In genomic region chr9:35558185-35558584, GRCh38 we compare ENCODE assay signal across 2 cellular contexts.
TF ChIP-seq lines count a peak whose summit lies in the region.

No MANE protein-coding gene starts in this region.

TF ChIP-seq in WTC11, 78 proteins besides CTCF, POLR2A, EP300 and RAD21:
- TF ChIP-seq ELF4 (CRISPR knock-in tag; IDR thresholded peaks at IDR 0.05; ENCODE audit: low read depth) (no peak), GTF2I (CRISPR knock-in tag; conservative IDR thresholded peaks at IDR 0.05) (no peak), JAZF1 (CRISPR knock-in tag; IDR thresholded peaks at IDR 0.05) (no peak), USF2 (CRISPR knock-in tag; IDR thresholded peaks at IDR 0.05) (peak; percentile 45; the same call in 1 of the 2 replicates), CDX4 (CRISPR knock-in tag; IDR thresholded peaks at IDR 0.05; ENCODE audit: borderline replicate concordance) (no peak), CBFB (CRISPR knock-in tag; IDR thresholded peaks at IDR 0.05; ENCODE audit: low read depth) (no peak), STAT6 (CRISPR knock-in tag; conservative IDR thresholded peaks at IDR 0.05; ENCODE audit: low read depth) (no peak)

TF ChIP-seq in H1, 55 proteins besides CTCF, POLR2A, EP300 and RAD21:
- TF ChIP-seq CHD1 (IDR thresholded peaks at IDR 0.05; ENCODE audit: low read depth, low read length) = no peak
- no peak for TF ChIP-seq ZNF274 (IDR thresholded peaks at IDR 0.05; ENCODE audit: borderline replicate concordance, extremely low read depth, low read length)
- TF ChIP-seq YY1 (IDR thresholded peaks at IDR 0.05; ENCODE audit: low read depth, low read length) = no peak
- TF ChIP-seq NRF1 (IDR thresholded peaks at IDR 0.05; ENCODE audit: low read depth, low read length) = no peak
- TF ChIP-seq SUZ12 (IDR thresholded peaks at IDR 0.05; ENCODE audit: low read length) = no peak
- no peak for TF ChIP-seq SIX5 (IDR thresholded peaks at IDR 0.05; ENCODE audit: low read depth, low read length)
- no peak for TF ChIP-seq KDM1A (IDR thresholded peaks at IDR 0.05; ENCODE audit: borderline replicate concordance, low read length)
- no peak for TF ChIP-seq TCF12 (IDR thresholded peaks at IDR 0.05; ENCODE audit: low read depth, low read length)
- no peak for TF ChIP-seq BACH1 (IDR thresholded peaks at IDR 0.05; ENCODE audit: low read length)
- no peak for TF ChIP-seq FOSL1 (IDR thresholded peaks at IDR 0.05; ENCODE audit: insufficient read depth, low read depth, low read length)
- no peak for TF ChIP-seq ASH2L (IDR thresholded peaks at IDR 0.05; ENCODE audit: low read length)
- TF ChIP-seq TAF1 (IDR thresholded peaks at IDR 0.05; ENCODE audit: low read depth, low read length) = no peak
- TF ChIP-seq GTF2F1 (IDR thresholded peaks at IDR 0.05; ENCODE audit: borderline replicate concordance, low read depth, low read length) = no peak
- TF ChIP-seq BCL11A (IDR thresholded peaks at IDR 0.05; ENCODE audit: low read depth in 2 of 2, low read length in 2 of 2) = no peak
- no peak for TF ChIP-seq SP2 (IDR thresholded peaks at IDR 0.05; ENCODE audit: low read length)
- no peak for TF ChIP-seq CEBPB (IDR thresholded peaks at IDR 0.05; ENCODE audit: low read depth, low read length)
- no peak for TF ChIP-seq MAX (IDR thresholded peaks at IDR 0.05)
- TF ChIP-seq SIN3A (conservative IDR thresholded peaks at IDR 0.05 in 1 of 2, IDR thresholded peaks at IDR 0.05 in 1 of 2; ENCODE audit: low read depth in 1 of 2, low read length in 2 of 2) = no peak
- TF ChIP-seq RBBP5 (IDR thresholded peaks at IDR 0.05; ENCODE audit: borderline replicate concordance, low read depth, low read length) = no peak
